In genomic region chr12:108487029-108487428, GRCh38 we compare ENCODE assay signal across 3 cellular contexts. TPM values are rescaled to one million over a fixed set of nuclear protein-coding genes. Genes with fewer than 3 reads are reported as not detected.
DNase-seq lines count a peak whose midpoint lies in the region; ATAC-seq, FAIRE-seq and TF ChIP-seq lines count a peak whose summit lies in the region.
"Not testable (repeated sequence)": the region's sequence is repeated elsewhere in the genome, so short reads cannot be mapped to it uniquely, and the experiment has no call there.

No MANE protein-coding gene starts in this region.

- H3K36me3 Mint-ChIP-seq in neural progenitor cell = not testable (repeated sequence)

- not testable (repeated sequence) for ATAC-seq in K562

- H3K27me3 ChIP-seq in K562 (ENCODE audit: control insufficient read depth in 2 of 2, insufficient read depth in 2 of 2, low read length in 2 of 2); neural progenitor cell: not testable (repeated sequence)

- DNase-seq in K562 (ENCODE audit: extremely low read depth in 1 of 4, low spot score in 3 of 4); neural progenitor cell (ENCODE audit: low spot score): not testable (repeated sequence)

- 16% methylated on average over 3 of the region's 4 CpGs for WGBS in K562 (ENCODE audit: insufficient coverage, low coverage, missing lambda C conversion rate)

- H3K27me3 Mint-ChIP-seq in neural progenitor cell (ENCODE audit: insufficient read depth, low read depth) = not testable (repeated sequence)

- H3K9ac ChIP-seq in K562 (ENCODE audit: insufficient read depth in 1 of 2, low read depth in 2 of 2, low read length in 2 of 2); neural progenitor cell: not testable (repeated sequence)

- BruUV-seq in K562 (replicated peaks; lab: Mats Ljungman, UMichigan) = not testable (repeated sequence)

- H3K4me3 Mint-ChIP-seq in neural progenitor cell = peak overlapping the region; percentile 29

- not testable (repeated sequence) for H2AFZ ChIP-seq in K562 (ENCODE audit: low read depth, low read length); neural progenitor cell (replicated peaks)

- not testable (repeated sequence) for H3K9me3 Mint-ChIP-seq in neural progenitor cell

- H3K4me1 ChIP-seq in HEK293 (ENCODE audit: control insufficient read depth, insufficient read depth, low read length); neural progenitor cell: not testable (repeated sequence)
- H3K4me1 ChIP-seq in K562 (replicated peaks in 1 of 2; ENCODE audit: control insufficient read depth in 2 of 2, insufficient read depth in 2 of 2, low read length in 2 of 2) = peaks cover 13 to 17% of the 10 kb centered on the region in 2 experiments; a peak in 3 of 5 replicates

- H4K20me1 ChIP-seq in K562 (replicated peaks; ENCODE audit: control insufficient read depth, insufficient read depth, low read length); neural progenitor cell (ENCODE audit: low read depth): not testable (repeated sequence)

- FAIRE-seq in K562 (lab: Jason Lieb, UNC) = not testable (repeated sequence)

- H3K4me1 Mint-ChIP-seq in neural progenitor cell = not testable (repeated sequence)

- H3K9me1 ChIP-seq in K562 (ENCODE audit: control insufficient read depth, insufficient read depth, low read length) = not testable (repeated sequence)

- not testable (repeated sequence) for H3K27ac ChIP-seq in HEK293 (ENCODE audit: extremely low read depth, low read depth, low read length); K562 (ENCODE audit: extremely low read depth, low read depth, low read length); neural progenitor cell

- H3K4me2 ChIP-seq in K562 (ENCODE audit: insufficient read depth, low read length); neural progenitor cell: not testable (repeated sequence)

- not testable (repeated sequence) for H3F3A ChIP-seq in neural progenitor cell (ENCODE audit: low read depth)

- not testable (repeated sequence) for TF ChIP-seq RAD21 in K562 (CRISPR knock-in tag; conservative IDR thresholded peaks at IDR 0.05 in 1 of 2, IDR thresholded peaks at IDR 0.05 in 1 of 2)

- not testable (repeated sequence) for H3K79me2 ChIP-seq in K562 (ENCODE audit: control insufficient read depth, insufficient read depth, low read length); neural progenitor cell (ENCODE audit: low read depth)

- not testable (repeated sequence) for TF ChIP-seq POLR2A in K562 (conservative IDR thresholded peaks at IDR 0.05)

- POLR2A ChIA-PET in HEK293 (lab: Yijun Ruan, JAX); K562 (lab: Yijun Ruan, JAX): not testable (repeated sequence)

- intact Hi-C loops in K562 (cut with micrococcal nuclease) = not testable (repeated sequence)

- TF ChIP-seq CTCF in HEK293 (tag by site-specific recombination; IDR thresholded peaks at IDR 0.05); K562 (IDR thresholded peaks at IDR 0.05 in 2 of 3, conservative IDR thresholded peaks at IDR 0.05 in 1 of 3; ENCODE audit: insufficient read depth in 2 of 3, low read depth in 1 of 3, low read length in 3 of 3); neural progenitor cell (IDR thresholded peaks at IDR 0.05): not testable (repeated sequence)

- not testable (repeated sequence) for H3K27ac Mint-ChIP-seq in neural progenitor cell

- CTCF ChIA-PET in HEK293 (lab: Yijun Ruan, JAX); K562 (lab: Yijun Ruan, JAX; ENCODE audit: low intra/inter-chr PET ratio): not testable (repeated sequence)

- not testable (repeated sequence) for TF ChIP-seq EP300 in K562 (IDR thresholded peaks at IDR 0.05; ENCODE audit: low read length)

- in situ Hi-C loops in K562 (cut with MboI) = not testable (repeated sequence)

- H3K36me3 ChIP-seq in HEK293 (ENCODE audit: control insufficient read depth in 2 of 2, insufficient read depth in 1 of 2, low read length in 2 of 2); K562 (ENCODE audit: control insufficient read depth, insufficient read depth, low read length); neural progenitor cell: not testable (repeated sequence)

- not testable (repeated sequence) for H3K9me3 ChIP-seq in HEK293 (ENCODE audit: control insufficient read depth, insufficient read depth, low read depth, low read length); K562 (replicated peaks; ENCODE audit: control insufficient read depth, insufficient read depth, low read depth, low read length); neural progenitor cell (ENCODE audit: low read depth)

- H3K4me3 ChIP-seq in HEK293 (ENCODE audit: low read depth, low read length); K562; neural progenitor cell: not testable (repeated sequence)

TF ChIP-seq in HEK293, 187 proteins besides CTCF, POLR2A, EP300 and RAD21:
- TF ChIP-seq ZNF580 (tag by site-specific recombination; IDR thresholded peaks at IDR 0.05) (0 out of 2 replicates have a peak, but pooled peaks have one; percentile 15), ZNF146 (tag by site-specific recombination; IDR thresholded peaks at IDR 0.05) (peak; percentile 68)

TF ChIP-seq in K562, 482 proteins besides CTCF, POLR2A, EP300 and RAD21:
- TF ChIP-seq KDM1A (IDR thresholded peaks at IDR 0.05) (0 out of 4 replicates have a peak, but pooled peaks of 1 of the 2 experiments have one; percentile 13), BCOR (IDR thresholded peaks at IDR 0.05) (peak; percentile 60; the same call in 1 of the 2 replicates), ZNF316 (IDR thresholded peaks at IDR 0.05) (peak; percentile 55), ZNF146 (CRISPR knock-in tag; IDR thresholded peaks at IDR 0.05; ENCODE audit: unreplicated experiment) (peak; percentile 73)
TF ChIP-seq in K562: peak in this region for 4; not testable (repeated sequence) for 478.

RNA-seq across cellular contexts. Expression of gene FICD, which starts 28.0 kb away (rescaled TPM):
- total RNA-seq in K562 (2011; cell fraction: chromatin; rRNA removed; ENCODE audit: low replicate concordance) = 9.7 and 12.2 TPM in 2 replicates
- 11.8 and 12.1 TPM in 2 replicates for total RNA-seq in K562 (2011; cell fraction: nucleolus; rRNA removed)
- 5.6 and 7.8 TPM in 2 replicates for total RNA-seq in K562 (2011; cell fraction: nucleoplasm; rRNA removed)
- total RNA-seq in K562 (2014; rRNA removed) (3.1 and 4.5 TPM in 2 replicates), K562 (2014; rRNA removed; fragmentation: Illumina TruSeq; extraction: Trizol) (1.9 TPM in 2 replicates), K562 (2015; rRNA removed; fragmentation: Illumina TruSeq; extraction: Trizol) (2.8 and 3.1 TPM in 2 replicates), K562 (2021) (3.0 and 3.4 TPM in 2 replicates), neural progenitor cell (ENCODE audit: low replicate concordance) (5.4 and 7.1 TPM in 2 replicates)
- polyA plus RNA-seq in K562 (2011; rRNA removed) (0.80 and 0.88 TPM in 2 replicates), K562 (2014; fragmentation: Illumina TruSeq; extraction: Trizol) (1.6 and 2.0 TPM in 2 replicates), K562 (2014; fragmentation: Nextera tagmentation; extraction: Ambion mirVana) (1 to 10 TPM; 1.1 to 1.2 TPM), K562 (2014; rRNA removed) (2.1 and 2.7 TPM in 2 replicates)
- polyA plus RNA-seq in K562 (2011; cell fraction: cytosol; rRNA removed) = 1.1 and 1.2 TPM in 2 replicates
- 4.7 and 6.8 TPM in 2 replicates for polyA plus RNA-seq in K562 (2011; cell fraction: nucleus; rRNA removed)
- 2.4 and 5.0 TPM in 2 replicates for polyA plus RNA-seq in K562 (2012)
- 2.9 and 3.9 TPM in 2 replicates for polyA minus RNA-seq in K562 (2011; rRNA and poly(A)+ RNA removed)
- 2.1 and 3.6 TPM in 2 replicates for polyA minus RNA-seq in K562 (2011; cell fraction: cytosol; rRNA and poly(A)+ RNA removed)
- 8.3 and 11.3 TPM in 2 replicates for polyA minus RNA-seq in K562 (2011; cell fraction: nucleus; rRNA and poly(A)+ RNA removed)
